In genomic region chr15:31434418-31435255, GRCh38 we compare ENCODE assay signal across 8 cellular contexts.
DNase-seq lines count a peak whose midpoint lies in the region; ATAC-seq and TF ChIP-seq lines count a peak whose summit lies in the region.

No MANE protein-coding gene starts in this region.

- H3K4me1 ChIP-seq in neuronal stem cell (ENCODE audit: control insufficient read depth in 2 of 2, insufficient read depth in 1 of 2, low read depth in 1 of 2, low read length in 2 of 2) (peaks cover 2 to 10% of the 10 kb centered on the region in 2 donors), suprapubic skin (peaks cover 43% of the 10 kb centered on the region)

- H3K23ac ChIP-seq in neuronal stem cell (ENCODE audit: low read depth, low read length, poor library complexity), result no peak overlapping the region

- peak overlapping the region; percentile 42 for H3K14ac ChIP-seq in neuronal stem cell (ENCODE audit: low read length)

- H3K27ac ChIP-seq in AG04450 (ENCODE audit: low read depth, low read length) (peak overlapping the region; percentile 87), neuronal stem cell (replicated peaks; ENCODE audit: low read length) (no peak overlapping the region), suprapubic skin (peak overlapping the region; percentile 93)

- H3K4ac ChIP-seq in neuronal stem cell (ENCODE audit: low read length), result no peak overlapping the region

- H2AFZ ChIP-seq in neuronal stem cell (ENCODE audit: low read length), result peak overlapping the region; percentile 83

- peak overlapping the region; percentile 25 for H3K4me3 ChIP-seq in AG04450 (ENCODE audit: low read depth, low read length)
- no peak overlapping the region for H3K4me3 ChIP-seq in neuronal stem cell (ENCODE audit: low read length in 2 of 2)
- peak overlapping the region; percentile 35 for H3K4me3 ChIP-seq in suprapubic skin

- ATAC-seq in GM19452 (IDR thresholded peaks at IDR 0.05; ENCODE audit: unreplicated experiment) (peak; percentile 57), HG03575 (IDR thresholded peaks at IDR 0.05; ENCODE audit: extremely low read depth, insufficient number of reproducible peaks, low FRiP score, unreplicated experiment) (peak; percentile 29)

- H2AK5ac ChIP-seq in neuronal stem cell (ENCODE audit: low read depth, low read length), result peak overlapping the region; percentile 27

- POLR2A ChIA-PET in AG04450 (lab: Yijun Ruan, JAX), result interaction anchor here (0.8 to 2.5 kb wide), 5 partner anchors 9 to 108 kb away, joined by 3 to 7 read pairs (median 4); partner anchors contain the start of gene KLF13

- no peak overlapping the region for H2BK15ac ChIP-seq in neuronal stem cell (ENCODE audit: low read length)

- H2BK12ac ChIP-seq in neuronal stem cell (ENCODE audit: low read length), result no peak overlapping the region

- WGBS in neuronal stem cell (ENCODE audit: extremely low coverage in 2 of 2, insufficient read length in 2 of 2, insufficient replicate concordance in 1 of 2), 2 donors, result no CpG with 5 or more reads among the region's 23 CpGs
- 20% methylated on average over 22 of the region's 23 CpGs for WGBS in suprapubic skin

- no peak for TF ChIP-seq EP300 in suprapubic skin (IDR thresholded peaks at IDR 0.05)

- DNase-seq in AG04450 (ENCODE audit: low read depth, low spot score) (peak; percentile 61), dedifferentiated amniotic fluid mesenchymal stem cell (ENCODE audit: extremely low spot score) (peak; percentile 48), neuronal stem cell (ENCODE audit: low spot score) (no peak), suprapubic skin (ENCODE audit: low spot score in 2 of 2) (peak; percentile 86), NCI-H526 treated with DMSO at 0.1 percent for 48 hours (lab: John Stamatoyannopoulos, UW) (no peak)
- DNase-seq in activated CD4-positive, alpha-beta T cell treated with anti-CD3 and anti-CD28 coated beads for 4 hours, result peak; percentile 80 to 87

- H4K8ac ChIP-seq in neuronal stem cell (ENCODE audit: low read depth, low read length), result no peak overlapping the region

- TF ChIP-seq CTCF in AG04450 (IDR thresholded peaks at IDR 0.05; ENCODE audit: low read depth, low read length) (no peak), suprapubic skin (IDR thresholded peaks at IDR 0.05) (no peak)

- no peak overlapping the region for H4K91ac ChIP-seq in neuronal stem cell (ENCODE audit: low read depth, low read length, poor library complexity)

- H3K9me3 ChIP-seq in AG04450 (ENCODE audit: control insufficient read depth, insufficient read depth, low read length) (no peaks in the 10 kb centered on the region), neuronal stem cell (replicated peaks in 1 of 2; ENCODE audit: control insufficient read depth in 2 of 2, insufficient read depth in 1 of 2, low read depth in 1 of 2, low read length in 2 of 2) (peaks cover 0 to 2% of the 10 kb centered on the region in 2 donors), suprapubic skin (no peaks in the 10 kb centered on the region)

- no peak for TF ChIP-seq POLR2A in suprapubic skin (IDR thresholded peaks at IDR 0.05)

- no peak overlapping the region for H2BK5ac ChIP-seq in neuronal stem cell (ENCODE audit: low read length)

- peak overlapping the region; percentile 56 for H3K18ac ChIP-seq in neuronal stem cell (ENCODE audit: low read length)

- CTCF ChIA-PET in AG04450 (lab: Charles Lee), result interaction anchor here (0.6 to 11.2 kb wide), 23 partner anchors 9 to 306 kb away, joined by 3 to 89 read pairs (median 4); partner anchors contain the start of gene KLF13

- H3K9ac ChIP-seq in neuronal stem cell (ENCODE audit: low read depth, low read length, poor library complexity), result no peak overlapping the region

- no peak overlapping the region for H2BK120ac ChIP-seq in neuronal stem cell (ENCODE audit: low read depth, low read length)

- H3K36me3 ChIP-seq in neuronal stem cell (replicated peaks in 1 of 2; ENCODE audit: control insufficient read depth in 2 of 2, insufficient read depth in 2 of 2, low read length in 2 of 2) (no peaks in the 10 kb centered on the region), suprapubic skin (no peaks in the 10 kb centered on the region)

- H3K4me2 ChIP-seq in neuronal stem cell (ENCODE audit: insufficient read depth, low read length, poor library complexity, severe bottlenecking), result no peak overlapping the region

- H3K79me1 ChIP-seq in neuronal stem cell (ENCODE audit: low read depth, low read length), result no peaks in the 10 kb centered on the region

- H3K27me3 ChIP-seq in AG04450 (ENCODE audit: control insufficient read depth, insufficient read depth, low read length), result no peaks in the 10 kb centered on the region
- H3K27me3 ChIP-seq in neuronal stem cell (ENCODE audit: control insufficient read depth in 3 of 3, insufficient read depth in 3 of 3, low read depth in 1 of 3, low read length in 3 of 3), result peaks cover 0 to 5% (median 4%) of the 10 kb centered on the region in 3 experiments
- H3K27me3 ChIP-seq in suprapubic skin, result no peaks in the 10 kb centered on the region

Comparison
In these comparisons a context has a peak if more than half of its experiments do, and no peak if none do; other contexts are left out.
1. DNase-seq: peak in AG04450 (single experiment), activated CD4-positive, alpha-beta T cell treated with anti-CD3 and anti-CD28 coated beads for 4 hours (2 of 2), dedifferentiated amniotic fluid mesenchymal stem cell (single experiment) and suprapubic skin (2 of 2); none in neuronal stem cell (single experiment) and NCI-H526 treated with DMSO at 0.1 percent for 48 hours (single experiment).
2. H3K4me3 ChIP-seq: peak in AG04450 (single experiment) and suprapubic skin (single experiment); none in neuronal stem cell (0 of 2).